ENCODE assay signal across 14 cellular contexts in the genomic region with DNA sequence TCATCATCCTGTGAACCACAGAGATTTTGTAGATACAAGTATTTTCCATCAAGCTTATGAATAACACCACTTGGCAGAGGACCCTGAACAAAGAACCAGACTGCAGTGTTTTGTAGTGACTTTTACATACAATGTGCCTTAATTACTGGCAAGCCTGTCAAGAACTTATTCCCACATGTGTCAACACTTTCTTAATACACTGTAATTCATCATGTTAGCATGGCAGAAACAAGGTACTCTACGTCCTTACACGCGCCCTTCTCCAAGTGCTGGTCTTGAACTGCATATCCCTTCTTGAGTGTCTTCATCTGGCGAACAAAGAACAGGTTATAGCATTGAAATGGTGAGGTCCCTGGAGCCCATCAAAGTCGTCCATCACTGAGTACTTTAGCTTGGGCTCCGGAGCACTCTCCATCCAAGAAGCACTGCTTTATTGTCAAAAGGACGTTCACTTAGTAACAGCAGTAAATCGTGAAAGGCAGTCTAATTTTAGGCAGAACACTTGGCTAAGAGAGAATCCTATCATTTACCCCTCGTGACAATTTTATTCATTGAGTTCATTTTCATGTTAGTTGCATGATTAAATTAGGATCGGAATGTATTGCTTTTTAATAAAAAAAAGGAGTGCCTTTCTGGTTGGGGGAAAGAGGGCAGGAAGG.
"Had no signal": no experiment of that assay in that cellular context is flagged by ENCODE, and none has a peak within 500 bp of the region (broad histone marks: within the 10 kb centered on the region; RNA-seq: fewer than 3 reads in every experiment).

No MANE protein-coding gene starts in this region.

- H3K4me3 ChIP-seq: left lung, mucosa of descending colon, right lobe of liver, thyroid gland had no signal

- DNase-seq: activated CD4-positive, alpha-beta T cell treated with anti-CD3 and anti-CD28 coated beads, Interleukin-2, amount 50 U/mL, for 1 hour; activated naive CD8-positive, alpha-beta T cell treated with anti-CD3 and anti-CD28 coated beads, Interleukin-2, amount 10 ng/mL, durations not matched to agents 7 days and 5 days; anterior cingulate cortex; hypothalamus; kidney; left lung; mucosa of descending colon; naive thymus-derived CD8-positive, alpha-beta T cell; nucleus accumbens; posterior cingulate gyrus; right lobe of liver; thyroid gland had no signal

- ATAC-seq: activated CD4-positive, CD25-positive, alpha-beta regulatory T cell treated with anti-CD3 and anti-CD28 coated beads, Interleukin-2, amount 50 U/mL, for 24 hours; left lung; mucosa of descending colon; naive thymus-derived CD8-positive, alpha-beta T cell; right lobe of liver; stimulated activated effector memory CD8-positive, alpha-beta T cell treated with anti-CD3 and anti-CD28 coated beads, Interleukin-12 subunit alpha, Interleukin-12 subunit beta, amount 100 ng/mL, for 72 hours had no signal
